ENCODE assay signal across 11 cellular contexts in genomic region chr6:34295721-34296120, GRCh38. TPM values are rescaled to one million over a fixed set of nuclear protein-coding genes. Genes with fewer than 3 reads are reported as not detected.
A peak's percentile ranks its signal among the peaks of the same experiment; 100 is the strongest.
DNase-seq lines count a peak whose midpoint lies in the region; ATAC-seq and TF ChIP-seq lines count a peak whose summit lies in the region.
"Had no signal": no experiment of that assay in that cellular context is flagged by ENCODE, and none has a peak within 500 bp of the region (broad histone marks: within the 10 kb centered on the region; RNA-seq: fewer than 3 reads in every experiment).

No MANE protein-coding gene starts in this region.

- WGBS in right cardiac atrium, result 55% methylated on average over 3 of the region's 3 CpGs
- WGBS in heart left ventricle, 4 donors, result 40 to 51% (median 43%) methylated on average over 3 of the region's 3 CpGs
- WGBS in thymus, result 33% methylated on average over 3 of the region's 3 CpGs

- H3K27ac ChIP-seq in right cardiac atrium (ENCODE audit: low read length), result peak overlapping the region; percentile 17
- H3K27ac ChIP-seq in heart left ventricle, result peak overlapping the region in 5 of 12 donors; percentile 12 to 39 (median 27)
- peak overlapping the region; percentile 52 for H3K27ac ChIP-seq in thymus (ENCODE audit: low read depth)
- H3K27ac ChIP-seq: thoracic aorta had no signal

- no peaks in the 10 kb centered on the region for H3K27me3 ChIP-seq in right cardiac atrium (ENCODE audit: control insufficient read depth, insufficient read depth)
- H3K27me3 ChIP-seq in heart left ventricle, result no peaks in the 10 kb centered on the region
- H3K27me3 ChIP-seq in thymus (ENCODE audit: control insufficient read depth, insufficient read depth), result no peaks in the 10 kb centered on the region

- no peak overlapping the region for H3K4me3 Mint-ChIP-seq in T-helper 17 cell

- no peak for TF ChIP-seq CTCF in heart left ventricle (IDR thresholded peaks at IDR 0.05)

- peaks cover 5% of the 10 kb centered on the region for H3K4me1 ChIP-seq in right cardiac atrium (ENCODE audit: control insufficient read depth, insufficient read depth, low read length)
- peaks cover 0 to 61% (median 28%) of the 10 kb centered on the region in 12 donors for H3K4me1 ChIP-seq in heart left ventricle
- peaks cover 3% of the 10 kb centered on the region for H3K4me1 ChIP-seq in thymus (ENCODE audit: control insufficient read depth, insufficient read depth, low read length)

- H3K36me3 ChIP-seq in heart left ventricle, result peaks cover 0 to 45% (median 39%) of the 10 kb centered on the region in 9 donors
- peaks cover 8% of the 10 kb centered on the region for H3K36me3 ChIP-seq in thymus (ENCODE audit: control insufficient read depth, insufficient read depth)

- no peak for TF ChIP-seq POLR2A in heart left ventricle (IDR thresholded peaks at IDR 0.05)

- H3K4me1 Mint-ChIP-seq in T-helper 17 cell, result peaks cover 5% of the 10 kb centered on the region

- no peak overlapping the region for H3K27ac Mint-ChIP-seq in T-helper 17 cell

- ATAC-seq in right cardiac atrium (no peak), heart left ventricle (no peak), HG02852 (IDR thresholded peaks at IDR 0.05; ENCODE audit: unreplicated experiment) (peak; percentile 72), T-helper 17 cell (peak; percentile 50)

- no peaks in the 10 kb centered on the region for H3K9me3 ChIP-seq in right cardiac atrium (ENCODE audit: control insufficient read depth, low read length)
- no peaks in the 10 kb centered on the region for H3K9me3 ChIP-seq in heart left ventricle
- H3K9me3 ChIP-seq in T-helper 17 cell (ENCODE audit: control insufficient read depth, low read length, poor library complexity, severe bottlenecking), result no peaks in the 10 kb centered on the region
- H3K9me3 ChIP-seq in thymus (ENCODE audit: control insufficient read depth), result no peaks in the 10 kb centered on the region
- H3K9me3 ChIP-seq: thoracic aorta had no signal

- H3K36me3 Mint-ChIP-seq in T-helper 17 cell (ENCODE audit: low read depth), result peaks cover 8% of the 10 kb centered on the region

- no peak overlapping the region for H3K4me3 ChIP-seq in right cardiac atrium (ENCODE audit: low read length)
- H3K4me3 ChIP-seq in heart left ventricle, result no peak overlapping the region
- H3K4me3 ChIP-seq in thymus (ENCODE audit: low read length), result no peak overlapping the region
- H3K4me3 ChIP-seq: thoracic aorta had no signal

- DNase-seq in right cardiac atrium (no peak), heart left ventricle (no peak), T-helper 17 cell (no peak), D341Med (ENCODE audit: low spot score) (no peak), T1000 (lab: John Stamatoyannopoulos, UW) (no peak), hippocampal formation (lab: John Stamatoyannopoulos, UW) (no peak)
- DNase-seq: activated CD4-positive, alpha-beta T cell treated with anti-CD3 and anti-CD28 coated beads for 48 hours; NCI-H1048 had no signal

- H3K27me3 Mint-ChIP-seq in T-helper 17 cell, result no peaks in the 10 kb centered on the region

- intact Hi-C loops in right cardiac atrium (cut with DNase I), result no loop called here
- intact Hi-C loops in heart left ventricle (cut with DNase I), result loop anchor here in 1 of 10 donors (5.0 kb wide), 1 partner anchor 97 kb away; the partner anchor contains the start of gene NUDT3

RNA-seq across cellular contexts. Expression of gene SMIM29, which starts 46.9 kb away (rescaled TPM):
- 10 to 100 TPM; 17.0 to 25.5 (median 22.4) TPM for total RNA-seq in right cardiac atrium
- polyA plus RNA-seq in right cardiac atrium, result 34.8 TPM
- 10 to 100 TPM; 18.4 to 37.4 (median 22.6) TPM for total RNA-seq in heart left ventricle
- polyA plus RNA-seq in heart left ventricle, result 10 to 100 TPM; 36.5 to 50.4 TPM
- 10 to 100 TPM; 24.3 to 29.2 TPM for total RNA-seq in T-helper 17 cell
- 43.3 TPM for polyA plus RNA-seq in thymus

RNA-seq across cellular contexts. Expression of gene HMGA1, which starts 59.0 kb away (rescaled TPM):
- total RNA-seq in right cardiac atrium (10 to 100 TPM; 34.5 to 43.0 (median 39.0) TPM), heart left ventricle (10 to 100 TPM; 36.4 to 71.5 (median 44.8) TPM), T-helper 17 cell (10 to 100 TPM; 87.5 to 90.3 TPM)
- polyA plus RNA-seq in right cardiac atrium (29.7 TPM), heart left ventricle (10 to 100 TPM; 23.0 to 76.1 TPM), thymus (55.5 TPM)

Comparison
In these comparisons a context has a peak if more than half of its experiments do, and no peak if none do; other contexts are left out.
1. ATAC-seq: peak in HG02852 (single experiment) and T-helper 17 cell (single experiment); none in right cardiac atrium (0 of 2) and heart left ventricle (0 of 4).